20 cellular contexts compared by ENCODE assay signal in the genomic region with DNA sequence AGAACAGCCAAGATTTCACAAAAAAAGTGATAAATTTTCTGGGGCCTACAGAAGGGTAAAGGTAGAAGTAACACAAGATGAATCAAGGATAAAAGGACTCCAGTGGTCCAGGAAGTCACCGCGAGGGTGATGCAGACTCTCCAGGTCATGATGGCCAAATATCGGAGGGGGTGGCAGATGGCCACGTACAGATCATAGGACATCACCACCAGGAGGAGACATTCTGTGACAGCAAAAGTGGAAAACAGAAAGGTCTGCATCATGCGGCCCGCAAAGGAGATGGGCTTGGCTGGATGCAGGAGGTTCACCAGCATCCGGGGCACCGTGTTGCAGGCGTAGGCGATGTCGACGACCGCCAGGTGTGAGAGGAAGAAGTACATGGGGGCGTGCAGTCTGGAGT. TPM values are rescaled to one million over a fixed set of nuclear protein-coding genes. Genes with fewer than 3 reads are reported as not detected.
"Had no signal": no experiment of that assay in that cellular context is flagged by ENCODE, and none has a peak within 500 bp of the region (broad histone marks: within the 10 kb centered on the region; RNA-seq: fewer than 3 reads in every experiment).

No MANE protein-coding gene starts in this region.

RNA-seq across cellular contexts. Expression of gene OR2A4, which starts 0.3 kb away (rescaled TPM):
- total RNA-seq: activated naive CD4-positive, alpha-beta T cell treated with anti-CD3 and anti-CD28 coated beads for 36 hours; activated naive CD4-positive, alpha-beta T cell treated with anti-CD3 and anti-CD28 coated beads, Interleukin-2, amount 50 U/mL, for 72 hours; activated naive CD8-positive, alpha-beta T cell treated with anti-CD3 and anti-CD28 coated beads for 36 hours; activated naive CD8-positive, alpha-beta T cell treated with anti-CD3 and anti-CD28 coated beads, Interleukin-2, amount 10 ng/mL, durations not matched to agents 7 days and 5 days; activated T-cell treated with anti-CD3 and anti-CD28 coated beads, Interleukin-2, amount 50 U/mL, for 4 hours; activated T-cell treated with anti-CD3 and anti-CD28 coated beads, Interleukin-2, amount 50 U/mL, for 72 hours; activated T-helper 1 cell treated with anti-CD3 and anti-CD28 coated beads, Interleukin-12 subunit alpha, Interleukin-12 subunit beta, Interleukin-2, Interleukin-4 antibody, amounts not matched to agents 30 ng/mL and 10 ng/mL and 1 ng/mL, durations not matched to agents 14 hours and 24 hours and 36 hours; activated T-helper 17 cell treated with anti-CD3 and anti-CD28 coated beads, Interleukin-2, amount 50 U/mL, for 72 hours; activated T-helper 2 cell treated with anti-CD3 and anti-CD28 coated beads, Interferon-gamma antibody, Interleukin-2, Interleukin-4, amounts not matched to agents 10 μg/mL and 5 μg/mL and 100 μg/mL, durations not matched to agents 14 hours and 24 hours and 36 hours; adrenal gland; aorta; ascending aorta; astrocyte; body of pancreas; cardiac muscle cell; cerebellum; chondrocyte had no signal
- polyA plus RNA-seq: adipose tissue, cardiac muscle cell had no signal

RNA-seq across cellular contexts. Expression of gene CTAGE9, which starts 10.0 kb away (rescaled TPM):
- total RNA-seq: activated naive CD4-positive, alpha-beta T cell treated with anti-CD3 and anti-CD28 coated beads for 36 hours; activated naive CD4-positive, alpha-beta T cell treated with anti-CD3 and anti-CD28 coated beads, Interleukin-2, amount 50 U/mL, for 72 hours; activated naive CD8-positive, alpha-beta T cell treated with anti-CD3 and anti-CD28 coated beads for 36 hours; activated naive CD8-positive, alpha-beta T cell treated with anti-CD3 and anti-CD28 coated beads, Interleukin-2, amount 10 ng/mL, durations not matched to agents 7 days and 5 days; activated T-cell treated with anti-CD3 and anti-CD28 coated beads, Interleukin-2, amount 50 U/mL, for 4 hours; activated T-cell treated with anti-CD3 and anti-CD28 coated beads, Interleukin-2, amount 50 U/mL, for 72 hours; activated T-helper 1 cell treated with anti-CD3 and anti-CD28 coated beads, Interleukin-12 subunit alpha, Interleukin-12 subunit beta, Interleukin-2, Interleukin-4 antibody, amounts not matched to agents 30 ng/mL and 10 ng/mL and 1 ng/mL, durations not matched to agents 14 hours and 24 hours and 36 hours; activated T-helper 17 cell treated with anti-CD3 and anti-CD28 coated beads, Interleukin-2, amount 50 U/mL, for 72 hours; activated T-helper 2 cell treated with anti-CD3 and anti-CD28 coated beads, Interferon-gamma antibody, Interleukin-2, Interleukin-4, amounts not matched to agents 10 μg/mL and 5 μg/mL and 100 μg/mL, durations not matched to agents 14 hours and 24 hours and 36 hours; adrenal gland; aorta; ascending aorta; astrocyte; bronchial epithelial cell; cardiac muscle cell; cardiac septum; cerebellum; chondrocyte had no signal
- polyA plus RNA-seq: adrenal gland, aorta, cardiac muscle cell had no signal
